In genomic region chr14:29028973-29029582, GRCh38 we compare ENCODE assay signal across 1 cellular context.
TF ChIP-seq lines count a peak whose summit lies in the region.

No MANE protein-coding gene starts in this region.

TF ChIP-seq in HepG2, 621 proteins besides CTCF, POLR2A, EP300 and RAD21 (continued from another document and continues in another):
- TF ChIP-seq ZNF251 (CRISPR knock-in tag; IDR thresholded peaks at IDR 0.05) (no peak), KLF16 (CRISPR knock-in tag; IDR thresholded peaks at IDR 0.05) (peak in 1 of 2 experiments; percentile 97; a peak in 2 of 4 replicates), MIXL1 (CRISPR knock-in tag; IDR thresholded peaks at IDR 0.05) (peak; percentile 99), ZNF260 (CRISPR knock-in tag; IDR thresholded peaks at IDR 0.05; ENCODE audit: borderline replicate concordance, low read depth) (no peak), RAD51 (IDR thresholded peaks at IDR 0.05; ENCODE audit: borderline replicate concordance) (no peak), ZNF12 (CRISPR knock-in tag; IDR thresholded peaks at IDR 0.05) (peak; percentile 95), SMAD3 (CRISPR knock-in tag; IDR thresholded peaks at IDR 0.05) (peak; percentile 99), ATF7-NPFF (CRISPR knock-in tag; IDR thresholded peaks at IDR 0.05; ENCODE audit: low read depth) (peak; percentile 87; the same call in 1 of the 2 replicates), ZMAT5 (CRISPR knock-in tag; IDR thresholded peaks at IDR 0.05; ENCODE audit: borderline replicate concordance, low read depth) (no peak), HNRNPLL (IDR thresholded peaks at IDR 0.05; ENCODE audit: low read depth, low read length, poor library complexity, severe bottlenecking) (no peak), HIVEP1 (CRISPR knock-in tag; IDR thresholded peaks at IDR 0.05) (no peak), HCFC1 (IDR thresholded peaks at IDR 0.05; ENCODE audit: low read depth, low read length) (no peak; the same call in 1 of the 2 replicates), MZF1 (CRISPR knock-in tag; IDR thresholded peaks at IDR 0.05; ENCODE audit: borderline replicate concordance) (peak; percentile 26; the same call in 1 of the 2 replicates), JUNB (CRISPR knock-in tag; IDR thresholded peaks at IDR 0.05; ENCODE audit: borderline replicate concordance) (peak; percentile 88; the same call in 1 of the 2 replicates), NFE2 (CRISPR knock-in tag; IDR thresholded peaks at IDR 0.05) (no peak; the same call in 1 of the 2 replicates), THYN1 (CRISPR knock-in tag; IDR thresholded peaks at IDR 0.05; ENCODE audit: borderline replicate concordance, low read depth) (no peak; the same call in 1 of the 2 replicates), MAX (IDR thresholded peaks at IDR 0.05) (peak; percentile 79), FOXO1 (CRISPR knock-in tag; IDR thresholded peaks at IDR 0.05) (peak; percentile 97), TRIM22 (IDR thresholded peaks at IDR 0.05) (no peak), ZBTB38 (CRISPR knock-in tag; IDR thresholded peaks at IDR 0.05) (peak; percentile 83), ZNF343 (CRISPR knock-in tag; IDR thresholded peaks at IDR 0.05) (no peak; the same call in 1 of the 2 replicates), TBP (CRISPR knock-in tag; IDR thresholded peaks at IDR 0.05) (no peak), ZNF256 (CRISPR knock-in tag; conservative IDR thresholded peaks at IDR 0.05) (no peak; the same call in 1 of the 2 replicates), NR2F2 (IDR thresholded peaks at IDR 0.05; ENCODE audit: borderline replicate concordance, low read depth) (peak; percentile 64), RXRB (CRISPR knock-in tag; IDR thresholded peaks at IDR 0.05; ENCODE audit: borderline replicate concordance) (peak; percentile 93), HDAC6 (IDR thresholded peaks at IDR 0.05; ENCODE audit: low read depth, low read length) (no peak), ZNF615 (CRISPR knock-in tag; IDR thresholded peaks at IDR 0.05; ENCODE audit: borderline replicate concordance) (peak; percentile 98; the same call in 1 of the 2 replicates), ZSCAN31 (CRISPR knock-in tag; IDR thresholded peaks at IDR 0.05; ENCODE audit: low read depth) (no peak), MLX (CRISPR knock-in tag; IDR thresholded peaks at IDR 0.05) (peak; percentile 69; the same call in 1 of the 2 replicates), ZNF772 (CRISPR knock-in tag; IDR thresholded peaks at IDR 0.05) (peak; percentile 98), FOXP1 (IDR thresholded peaks at IDR 0.05) (no peak), FOXP1 (CRISPR knock-in tag; IDR thresholded peaks at IDR 0.05) (peak; percentile 92), TP53 (CRISPR knock-in tag; conservative IDR thresholded peaks at IDR 0.05) (peak; percentile 58; the same call in 1 of the 2 replicates), ZFP90 (CRISPR knock-in tag; IDR thresholded peaks at IDR 0.05; ENCODE audit: borderline replicate concordance) (peak; percentile 62; the same call in 1 of the 2 replicates), GATA4 (IDR thresholded peaks at IDR 0.05; ENCODE audit: borderline replicate concordance, low read depth) (0 out of 2 replicates have a peak, but pooled peaks have one; percentile 60), MTA3 (CRISPR knock-in tag; IDR thresholded peaks at IDR 0.05) (no peak), MBNL3 (CRISPR knock-in tag; conservative IDR thresholded peaks at IDR 0.05) (peak; percentile 45; the same call in 1 of the 2 replicates), EZH2 (conservative IDR thresholded peaks at IDR 0.05; ENCODE audit: low read depth, low read length) (no peak), ZGPAT (CRISPR knock-in tag; IDR thresholded peaks at IDR 0.05) (peak; percentile 97), AKAP8 (CRISPR knock-in tag; IDR thresholded peaks at IDR 0.05) (0 out of 2 replicates have a peak, but pooled peaks have one; percentile 54), ZNF572 (CRISPR knock-in tag; IDR thresholded peaks at IDR 0.05) (peak; percentile 93), ZKSCAN8 (CRISPR knock-in tag; IDR thresholded peaks at IDR 0.05; ENCODE audit: borderline replicate concordance) (peak; percentile 83), ZNF432 (CRISPR knock-in tag; IDR thresholded peaks at IDR 0.05; ENCODE audit: borderline replicate concordance) (no peak; the same call in 1 of the 2 replicates), TAF15 (IDR thresholded peaks at IDR 0.05; ENCODE audit: low read depth, low read length, poor library complexity, severe bottlenecking) (no peak), ZNF138 (CRISPR knock-in tag; IDR thresholded peaks at IDR 0.05; ENCODE audit: low read depth) (no peak), SMARCC2 (IDR thresholded peaks at IDR 0.05) (peak; percentile 56; the same call in 1 of the 2 replicates), KLF12 (CRISPR knock-in tag; IDR thresholded peaks at IDR 0.05; ENCODE audit: borderline replicate concordance) (0 out of 2 replicates have a peak, but pooled peaks have one; percentile 10), ATRX (CRISPR knock-in tag; IDR thresholded peaks at IDR 0.05; ENCODE audit: borderline replicate concordance) (no peak), PRPF4 (IDR thresholded peaks at IDR 0.05; ENCODE audit: low read depth, low read length, poor library complexity, severe bottlenecking) (peak; percentile 96), PLRG1 (conservative IDR thresholded peaks at IDR 0.05) (no peak), TSC22D2 (CRISPR knock-in tag; IDR thresholded peaks at IDR 0.05; ENCODE audit: borderline replicate concordance) (peak; percentile 82; the same call in 1 of the 2 replicates)
- TF ChIP-seq, protein P1, sequence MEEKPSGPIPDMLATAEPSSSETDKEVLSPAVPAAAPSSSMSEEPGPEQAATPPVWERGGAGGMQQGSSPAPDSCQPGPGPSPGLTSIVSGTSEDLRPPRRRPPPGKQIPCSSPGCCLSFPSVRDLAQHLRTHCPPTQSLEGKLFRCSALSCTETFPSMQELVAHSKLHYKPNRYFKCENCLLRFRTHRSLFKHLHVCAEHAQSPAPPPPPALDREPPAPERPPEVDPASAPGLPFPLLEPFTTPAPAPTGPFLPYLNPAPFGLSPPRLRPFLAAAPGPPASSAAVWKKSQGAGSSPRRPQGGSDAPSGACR (CRISPR knock-in tag; IDR thresholded peaks at IDR 0.05) = peak; percentile 96
- TF ChIP-seq, protein P2, sequence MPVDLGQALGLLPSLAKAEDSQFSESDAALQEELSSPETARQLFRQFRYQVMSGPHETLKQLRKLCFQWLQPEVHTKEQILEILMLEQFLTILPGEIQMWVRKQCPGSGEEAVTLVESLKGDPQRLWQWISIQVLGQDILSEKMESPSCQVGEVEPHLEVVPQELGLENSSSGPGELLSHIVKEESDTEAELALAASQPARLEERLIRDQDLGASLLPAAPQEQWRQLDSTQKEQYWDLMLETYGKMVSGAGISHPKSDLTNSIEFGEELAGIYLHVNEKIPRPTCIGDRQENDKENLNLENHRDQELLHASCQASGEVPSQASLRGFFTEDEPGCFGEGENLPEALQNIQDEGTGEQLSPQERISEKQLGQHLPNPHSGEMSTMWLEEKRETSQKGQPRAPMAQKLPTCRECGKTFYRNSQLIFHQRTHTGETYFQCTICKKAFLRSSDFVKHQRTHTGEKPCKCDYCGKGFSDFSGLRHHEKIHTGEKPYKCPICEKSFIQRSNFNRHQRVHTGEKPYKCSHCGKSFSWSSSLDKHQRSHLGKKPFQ (CRISPR knock-in tag; IDR thresholded peaks at IDR 0.05; ENCODE audit: insufficient replicate concordance) = no peak
- TF ChIP-seq, protein P3, sequence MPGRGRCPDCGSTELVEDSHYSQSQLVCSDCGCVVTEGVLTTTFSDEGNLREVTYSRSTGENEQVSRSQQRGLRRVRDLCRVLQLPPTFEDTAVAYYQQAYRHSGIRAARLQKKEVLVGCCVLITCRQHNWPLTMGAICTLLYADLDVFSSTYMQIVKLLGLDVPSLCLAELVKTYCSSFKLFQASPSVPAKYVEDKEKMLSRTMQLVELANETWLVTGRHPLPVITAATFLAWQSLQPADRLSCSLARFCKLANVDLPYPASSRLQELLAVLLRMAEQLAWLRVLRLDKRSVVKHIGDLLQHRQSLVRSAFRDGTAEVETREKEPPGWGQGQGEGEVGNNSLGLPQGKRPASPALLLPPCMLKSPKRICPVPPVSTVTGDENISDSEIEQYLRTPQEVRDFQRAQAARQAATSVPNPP (CRISPR knock-in tag; IDR thresholded peaks at IDR 0.05) = peak; percentile 83
- TF ChIP-seq, protein P4, sequence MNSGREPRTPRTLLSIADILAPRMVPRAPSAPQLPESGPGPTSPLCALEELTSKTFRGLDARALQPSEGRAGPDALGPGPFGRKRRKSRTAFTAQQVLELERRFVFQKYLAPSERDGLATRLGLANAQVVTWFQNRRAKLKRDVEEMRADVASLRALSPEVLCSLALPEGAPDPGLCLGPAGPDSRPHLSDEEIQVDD (CRISPR knock-in tag; IDR thresholded peaks at IDR 0.05; ENCODE audit: borderline replicate concordance) = no peak
- TF ChIP-seq, protein P5, sequence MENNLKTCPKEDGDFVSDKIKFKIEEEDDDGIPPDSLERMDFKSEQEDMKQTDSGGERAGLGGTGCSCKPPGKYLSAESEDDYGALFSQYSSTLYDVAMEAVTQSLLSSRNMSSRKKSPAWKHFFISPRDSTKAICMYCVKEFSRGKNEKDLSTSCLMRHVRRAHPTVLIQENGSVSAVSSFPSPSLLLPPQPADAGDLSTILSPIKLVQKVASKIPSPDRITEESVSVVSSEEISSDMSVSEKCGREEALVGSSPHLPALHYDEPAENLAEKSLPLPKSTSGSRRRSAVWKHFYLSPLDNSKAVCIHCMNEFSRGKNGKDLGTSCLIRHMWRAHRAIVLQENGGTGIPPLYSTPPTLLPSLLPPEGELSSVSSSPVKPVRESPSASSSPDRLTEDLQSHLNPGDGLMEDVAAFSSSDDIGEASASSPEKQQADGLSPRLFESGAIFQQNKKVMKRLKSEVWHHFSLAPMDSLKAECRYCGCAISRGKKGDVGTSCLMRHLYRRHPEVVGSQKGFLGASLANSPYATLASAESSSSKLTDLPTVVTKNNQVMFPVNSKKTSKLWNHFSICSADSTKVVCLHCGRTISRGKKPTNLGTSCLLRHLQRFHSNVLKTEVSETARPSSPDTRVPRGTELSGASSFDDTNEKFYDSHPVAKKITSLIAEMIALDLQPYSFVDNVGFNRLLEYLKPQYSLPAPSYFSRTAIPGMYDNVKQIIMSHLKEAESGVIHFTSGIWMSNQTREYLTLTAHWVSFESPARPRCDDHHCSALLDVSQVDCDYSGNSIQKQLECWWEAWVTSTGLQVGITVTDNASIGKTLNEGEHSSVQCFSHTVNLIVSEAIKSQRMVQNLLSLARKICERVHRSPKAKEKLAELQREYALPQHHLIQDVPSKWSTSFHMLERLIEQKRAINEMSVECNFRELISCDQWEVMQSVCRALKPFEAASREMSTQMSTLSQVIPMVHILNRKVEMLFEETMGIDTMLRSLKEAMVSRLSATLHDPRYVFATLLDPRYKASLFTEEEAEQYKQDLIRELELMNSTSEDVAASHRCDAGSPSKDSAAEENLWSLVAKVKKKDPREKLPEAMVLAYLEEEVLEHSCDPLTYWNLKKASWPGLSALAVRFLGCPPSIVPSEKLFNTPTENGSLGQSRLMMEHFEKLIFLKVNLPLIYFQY (CRISPR knock-in tag; IDR thresholded peaks at IDR 0.05; ENCODE audit: borderline replicate concordance) = peak; percentile 83; the same call in 1 of the 2 replicates
